In genomic region chr3:124730920-124731297, GRCh38 we compare ENCODE assay signal across 1 cellular context.
A peak's percentile ranks its signal among the peaks of the same experiment; 100 is the strongest.
TF ChIP-seq lines count a peak whose summit lies in the region.

No MANE protein-coding gene starts in this region.

TF ChIP-seq in HepG2, 621 proteins besides CTCF, POLR2A, EP300 and RAD21 (continued from another document and continues in another):
- TF ChIP-seq ZNF512 (CRISPR knock-in tag; IDR thresholded peaks at IDR 0.05) = no peak
- peak; percentile 33 for TF ChIP-seq PHF5A (CRISPR knock-in tag; IDR thresholded peaks at IDR 0.05; ENCODE audit: low read depth, unreplicated experiment)
- TF ChIP-seq ATF7-NPFF (CRISPR knock-in tag; IDR thresholded peaks at IDR 0.05; ENCODE audit: low read depth) = no peak
- no peak for TF ChIP-seq HOXD1 (CRISPR knock-in tag; IDR thresholded peaks at IDR 0.05)
- peak; percentile 98 for TF ChIP-seq ZMYM2 (CRISPR knock-in tag; IDR thresholded peaks at IDR 0.05)
- TF ChIP-seq PHB2 (IDR thresholded peaks at IDR 0.05; ENCODE audit: partially characterized antibody) = no peak
- TF ChIP-seq ZNF768 (CRISPR knock-in tag; IDR thresholded peaks at IDR 0.05) = peak; percentile 29; the same call in 1 of the 2 replicates
- no peak for TF ChIP-seq ZNF205 (CRISPR knock-in tag; IDR thresholded peaks at IDR 0.05)
- no peak for TF ChIP-seq ZNF547 (CRISPR knock-in tag; IDR thresholded peaks at IDR 0.05)
- TF ChIP-seq TGIF2 (CRISPR knock-in tag; IDR thresholded peaks at IDR 0.05) = peak; percentile 5; the same call in 1 of the 2 replicates
- 0 out of 2 replicates have a peak, but pooled peaks have one; percentile 40 for TF ChIP-seq IRF9 (CRISPR knock-in tag; IDR thresholded peaks at IDR 0.05; ENCODE audit: borderline replicate concordance)
- TF ChIP-seq RFX3 (CRISPR knock-in tag; IDR thresholded peaks at IDR 0.05) = no peak
- TF ChIP-seq PRDM10 (CRISPR knock-in tag; IDR thresholded peaks at IDR 0.05; ENCODE audit: low read depth) = no peak
- TF ChIP-seq SNAI1 (CRISPR knock-in tag; IDR thresholded peaks at IDR 0.05; ENCODE audit: borderline replicate concordance) = 0 out of 2 replicates have a peak, but pooled peaks have one; percentile 12
- peak; percentile 27; the same call in 1 of the 2 replicates for TF ChIP-seq RERE (CRISPR knock-in tag; IDR thresholded peaks at IDR 0.05; ENCODE audit: low read depth)
- no peak for TF ChIP-seq ZNF354B (CRISPR knock-in tag; IDR thresholded peaks at IDR 0.05)
- no peak for TF ChIP-seq TCF7L2 (IDR thresholded peaks at IDR 0.05; ENCODE audit: low read depth, low read length)
- TF ChIP-seq RNF219 (CRISPR knock-in tag; IDR thresholded peaks at IDR 0.05) = no peak
- TF ChIP-seq MTA1 (CRISPR knock-in tag; IDR thresholded peaks at IDR 0.05; ENCODE audit: borderline replicate concordance) = no peak
- no peak for TF ChIP-seq ZNF431 (CRISPR knock-in tag; IDR thresholded peaks at IDR 0.05; ENCODE audit: borderline replicate concordance, low read depth)
- no peak; the same call in 1 of the 2 replicates for TF ChIP-seq ZNF281 (CRISPR knock-in tag; IDR thresholded peaks at IDR 0.05; ENCODE audit: borderline replicate concordance)
- peak; percentile 9 for TF ChIP-seq TEAD3 (CRISPR knock-in tag; optimal IDR thresholded peaks at IDR 0.05; ENCODE audit: borderline replicate concordance)
- TF ChIP-seq ARNT (IDR thresholded peaks at IDR 0.05) = no peak
- peak; percentile 68 for TF ChIP-seq NR2C2 (CRISPR knock-in tag; IDR thresholded peaks at IDR 0.05; ENCODE audit: borderline replicate concordance)
- TF ChIP-seq ZNF275 (CRISPR knock-in tag; IDR thresholded peaks at IDR 0.05; ENCODE audit: borderline replicate concordance) = no peak
- no peak for TF ChIP-seq U2AF2 (IDR thresholded peaks at IDR 0.05; ENCODE audit: low read depth, low read length)
- no peak; the same call in 1 of the 2 replicates for TF ChIP-seq ZBTB38 (CRISPR knock-in tag; IDR thresholded peaks at IDR 0.05)
- peak; percentile 86 for TF ChIP-seq RBAK (CRISPR knock-in tag; IDR thresholded peaks at IDR 0.05)
- TF ChIP-seq ZNF788 (CRISPR knock-in tag; IDR thresholded peaks at IDR 0.05; ENCODE audit: borderline replicate concordance) = no peak
- no peak for TF ChIP-seq RNF2 (conservative IDR thresholded peaks at IDR 0.05; ENCODE audit: low read depth)
- no peak for TF ChIP-seq ZNF18 (CRISPR knock-in tag; IDR thresholded peaks at IDR 0.05; ENCODE audit: insufficient replicate concordance)
- TF ChIP-seq NAIF1 (CRISPR knock-in tag; IDR thresholded peaks at IDR 0.05; ENCODE audit: borderline replicate concordance) = no peak; the same call in 1 of the 2 replicates
- TF ChIP-seq GATAD2A (CRISPR knock-in tag; IDR thresholded peaks at IDR 0.05) = peak; percentile 67
- TF ChIP-seq NCOA2 (CRISPR knock-in tag; IDR thresholded peaks at IDR 0.05) = peak; percentile 33; the same call in 1 of the 2 replicates
- TF ChIP-seq NFIB (CRISPR knock-in tag; IDR thresholded peaks at IDR 0.05; ENCODE audit: borderline replicate concordance) = no peak
- no peak for TF ChIP-seq IKZF1 (IDR thresholded peaks at IDR 0.05)
- 0 out of 2 replicates have a peak, but pooled peaks have one; percentile 26 for TF ChIP-seq SIX1 (CRISPR knock-in tag; IDR thresholded peaks at IDR 0.05; ENCODE audit: borderline replicate concordance)
- no peak for TF ChIP-seq REXO4 (CRISPR knock-in tag; IDR thresholded peaks at IDR 0.05; ENCODE audit: borderline replicate concordance)
- TF ChIP-seq MTF2 (CRISPR knock-in tag; IDR thresholded peaks at IDR 0.05; ENCODE audit: borderline replicate concordance) = no peak
- TF ChIP-seq RXRB (CRISPR knock-in tag; IDR thresholded peaks at IDR 0.05; ENCODE audit: borderline replicate concordance) = peak; percentile 82
- no peak for TF ChIP-seq MTERF4 (CRISPR knock-in tag; IDR thresholded peaks at IDR 0.05)
